Comparison of ENCODE assay signal across 1 cellular context in the genomic region with DNA sequence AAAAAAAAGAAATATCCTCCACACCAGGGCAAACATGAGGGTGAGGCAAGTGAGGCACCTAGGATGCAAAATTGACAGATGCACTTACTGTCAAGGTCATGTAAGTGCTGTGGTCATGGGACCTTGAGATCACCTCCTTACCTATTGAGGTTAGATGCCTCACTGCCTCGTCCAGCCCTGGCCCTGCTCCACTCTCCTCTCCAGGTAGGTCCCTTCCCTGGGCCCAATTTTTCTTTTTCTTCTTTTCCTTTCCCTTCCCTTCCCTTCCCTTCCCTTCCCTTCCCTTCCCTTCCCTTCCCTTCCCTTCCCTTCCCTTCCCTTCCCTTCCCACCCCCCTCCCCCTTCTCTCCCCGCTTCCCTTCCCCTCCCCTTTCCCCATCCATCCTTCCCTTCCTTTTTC.
A peak's percentile ranks its signal among the peaks of the same experiment; 100 is the strongest.
TF ChIP-seq lines count a peak whose summit lies in the region.

No MANE protein-coding gene starts in this region.

TF ChIP-seq in HepG2, 621 proteins besides CTCF, POLR2A, EP300 and RAD21 (continued from another document):
- TF ChIP-seq, protein P1, sequence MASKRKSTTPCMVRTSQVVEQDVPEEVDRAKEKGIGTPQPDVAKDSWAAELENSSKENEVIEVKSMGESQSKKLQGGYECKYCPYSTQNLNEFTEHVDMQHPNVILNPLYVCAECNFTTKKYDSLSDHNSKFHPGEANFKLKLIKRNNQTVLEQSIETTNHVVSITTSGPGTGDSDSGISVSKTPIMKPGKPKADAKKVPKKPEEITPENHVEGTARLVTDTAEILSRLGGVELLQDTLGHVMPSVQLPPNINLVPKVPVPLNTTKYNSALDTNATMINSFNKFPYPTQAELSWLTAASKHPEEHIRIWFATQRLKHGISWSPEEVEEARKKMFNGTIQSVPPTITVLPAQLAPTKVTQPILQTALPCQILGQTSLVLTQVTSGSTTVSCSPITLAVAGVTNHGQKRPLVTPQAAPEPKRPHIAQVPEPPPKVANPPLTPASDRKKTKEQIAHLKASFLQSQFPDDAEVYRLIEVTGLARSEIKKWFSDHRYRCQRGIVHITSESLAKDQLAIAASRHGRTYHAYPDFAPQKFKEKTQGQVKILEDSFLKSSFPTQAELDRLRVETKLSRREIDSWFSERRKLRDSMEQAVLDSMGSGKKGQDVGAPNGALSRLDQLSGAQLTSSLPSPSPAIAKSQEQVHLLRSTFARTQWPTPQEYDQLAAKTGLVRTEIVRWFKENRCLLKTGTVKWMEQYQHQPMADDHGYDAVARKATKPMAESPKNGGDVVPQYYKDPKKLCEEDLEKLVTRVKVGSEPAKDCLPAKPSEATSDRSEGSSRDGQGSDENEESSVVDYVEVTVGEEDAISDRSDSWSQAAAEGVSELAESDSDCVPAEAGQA (IDR thresholded peaks at IDR 0.05; ENCODE audit: low read depth) = no peak
- TF ChIP-seq, protein P1 (CRISPR knock-in tag; IDR thresholded peaks at IDR 0.05; ENCODE audit: borderline replicate concordance) = no peak
- TF ChIP-seq, protein P2, sequence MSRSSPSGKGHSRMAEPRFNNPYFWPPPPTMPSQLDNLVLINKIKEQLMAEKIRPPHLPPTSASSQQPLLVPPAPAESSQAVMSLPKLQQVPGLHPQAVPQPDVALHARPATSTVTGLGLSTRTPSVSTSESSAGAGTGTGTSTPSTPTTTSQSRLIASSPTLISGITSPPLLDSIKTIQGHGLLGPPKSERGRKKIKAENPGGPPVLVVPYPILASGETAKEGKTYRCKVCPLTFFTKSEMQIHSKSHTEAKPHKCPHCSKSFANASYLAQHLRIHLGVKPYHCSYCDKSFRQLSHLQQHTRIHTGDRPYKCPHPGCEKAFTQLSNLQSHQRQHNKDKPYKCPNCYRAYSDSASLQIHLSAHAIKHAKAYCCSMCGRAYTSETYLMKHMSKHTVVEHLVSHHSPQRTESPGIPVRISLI (CRISPR knock-in tag; IDR thresholded peaks at IDR 0.05; ENCODE audit: borderline replicate concordance) = peak; percentile 28; the same call in 1 of the 2 replicates
- TF ChIP-seq ZSCAN25 (CRISPR knock-in tag; IDR thresholded peaks at IDR 0.05) (0 out of 2 replicates have a peak, but pooled peaks have one; percentile 36), PCBP1 (IDR thresholded peaks at IDR 0.05; ENCODE audit: borderline replicate concordance, low read depth, low read length) (peak; percentile 97), PCBP2 (optimal IDR thresholded peaks at IDR 0.05; ENCODE audit: low read depth, low read length, poor library complexity, severe bottlenecking) (peak; percentile 78), HNRNPK (IDR thresholded peaks at IDR 0.05; ENCODE audit: low read depth, low read length, poor library complexity, severe bottlenecking) (peak; percentile 99)
